Comparison of ENCODE assay signal across 15 cellular contexts in the genomic region with DNA sequence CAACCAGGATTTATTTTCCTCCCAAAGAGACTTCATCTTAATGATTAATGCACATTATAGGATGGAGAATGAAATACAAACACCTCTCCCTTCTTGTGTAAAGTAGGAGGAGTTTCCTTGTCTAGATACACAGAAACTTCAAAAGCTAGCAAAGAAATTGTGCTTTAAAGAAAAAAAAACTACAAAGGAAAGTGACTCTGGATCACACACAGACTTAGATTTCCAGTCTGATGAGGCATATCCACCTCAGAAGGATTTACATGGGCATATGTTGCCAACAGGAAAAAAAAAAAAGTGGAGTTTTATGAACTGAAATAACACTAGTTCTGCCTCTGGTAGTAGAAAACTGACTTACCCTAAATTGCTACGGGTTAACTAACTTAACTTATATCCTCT.
"Had no signal": no experiment of that assay in that cellular context is flagged by ENCODE, and none has a peak within 500 bp of the region (broad histone marks: within the 10 kb centered on the region; RNA-seq: fewer than 3 reads in every experiment).

No MANE protein-coding gene starts in this region.

- H3K4me3 ChIP-seq: colonic mucosa, left ventricle myocardium inferior, psoas muscle, right lobe of liver, spleen, stomach, thoracic aorta had no signal

- ATAC-seq: activated CD8-positive, alpha-beta memory T cell treated with anti-CD3 and anti-CD28 coated beads, Interleukin-2, amount 10 ng/mL, durations not matched to agents 7 days and 5 days; activated naive CD4-positive, alpha-beta T cell treated with anti-CD3 and anti-CD28 coated beads, Interleukin-2, amount 50 U/mL, for 72 hours; psoas muscle; right lobe of liver had no signal

- H3K4me1 Mint-ChIP-seq: activated CD8-positive, alpha-beta memory T cell treated with anti-CD3 and anti-CD28 coated beads, Interleukin-2, amount 10 ng/mL, durations not matched to agents 7 days and 5 days; memory B cell had no signal

- H3K27ac ChIP-seq: colonic mucosa, left ventricle myocardium inferior, psoas muscle, right lobe of liver, spleen, thoracic aorta had no signal

- H3K27ac Mint-ChIP-seq: activated CD4-positive, alpha-beta memory T cell treated with anti-CD3 and anti-CD28 coated beads for 36 hours; activated CD8-positive, alpha-beta memory T cell treated with anti-CD3 and anti-CD28 coated beads, Interleukin-2, amount 10 ng/mL, durations not matched to agents 7 days and 5 days; activated naive CD4-positive, alpha-beta T cell treated with anti-CD3 and anti-CD28 coated beads, Interleukin-2, amount 50 U/mL, for 72 hours; memory B cell had no signal

- H3K36me3 Mint-ChIP-seq: activated CD4-positive, alpha-beta memory T cell treated with anti-CD3 and anti-CD28 coated beads for 36 hours; activated CD8-positive, alpha-beta memory T cell treated with anti-CD3 and anti-CD28 coated beads, Interleukin-2, amount 10 ng/mL, durations not matched to agents 7 days and 5 days; activated naive CD4-positive, alpha-beta T cell treated with anti-CD3 and anti-CD28 coated beads, Interleukin-2, amount 50 U/mL, for 72 hours; memory B cell had no signal

- H3K9me3 Mint-ChIP-seq: activated CD4-positive, alpha-beta memory T cell treated with anti-CD3 and anti-CD28 coated beads for 36 hours; activated naive CD4-positive, alpha-beta T cell treated with anti-CD3 and anti-CD28 coated beads, Interleukin-2, amount 50 U/mL, for 72 hours; memory B cell; nephron had no signal

- H3K36me3 ChIP-seq: colonic mucosa, left ventricle myocardium inferior, right lobe of liver, spleen, stomach, thoracic aorta had no signal

- H3K4me3 Mint-ChIP-seq: activated CD4-positive, alpha-beta memory T cell treated with anti-CD3 and anti-CD28 coated beads for 36 hours; activated CD8-positive, alpha-beta memory T cell treated with anti-CD3 and anti-CD28 coated beads, Interleukin-2, amount 10 ng/mL, durations not matched to agents 7 days and 5 days; memory B cell; nephron had no signal

- DNase-seq: activated CD4-positive, alpha-beta memory T cell treated with anti-CD3 and anti-CD28 coated beads for 36 hours; activated CD8-positive, alpha-beta memory T cell treated with anti-CD3 and anti-CD28 coated beads, Interleukin-2, amount 10 ng/mL, durations not matched to agents 7 days and 5 days; activated effector memory CD4-positive, alpha-beta T cell treated with anti-CD3 and anti-CD28 coated beads, Interleukin-2, amount 50 U/mL, for 16 hours; activated T-cell treated with anti-CD3 and anti-CD28 coated beads, Interleukin-2, amount 50 U/mL, for 1 hour; caudate nucleus; colonic mucosa; left ventricle myocardium inferior; psoas muscle; right lobe of liver; spleen; stomach had no signal

- H3K4me1 ChIP-seq: colonic mucosa, spleen had no signal

- H3K9me3 ChIP-seq: colonic mucosa, left ventricle myocardium inferior, psoas muscle, right lobe of liver, spleen, stomach, thoracic aorta had no signal

- H3K27me3 ChIP-seq: colonic mucosa, right lobe of liver had no signal
